ENCODE assay signal across 14 cellular contexts in genomic region chr1:30511106-30511505, GRCh38.
DNase-seq lines count a peak whose midpoint lies in the region; ATAC-seq and TF ChIP-seq lines count a peak whose summit lies in the region.
"Had no signal": no experiment of that assay in that cellular context is flagged by ENCODE, and none has a peak within 500 bp of the region (broad histone marks: within the 10 kb centered on the region; RNA-seq: fewer than 3 reads in every experiment).

No MANE protein-coding gene starts in this region.

- no peak for ATAC-seq in left cardiac atrium
- no peak for ATAC-seq in GM21423 (IDR thresholded peaks at IDR 0.05; ENCODE audit: unreplicated experiment)
- no peak for ATAC-seq in HG03460 (IDR thresholded peaks at IDR 0.05; ENCODE audit: unreplicated experiment)

- intact Hi-C loops in cardiac septum (cut with DNase I), result no loop called here
- intact Hi-C loops in left cardiac atrium (cut with DNase I), result no loop called here

- no peak overlapping the region for H3K4me3 Mint-ChIP-seq in osteocyte (ENCODE audit: unreplicated experiment)
- H3K4me3 Mint-ChIP-seq: CD8-positive, alpha-beta memory T cell had no signal

- peak; percentile 63 for DNase-seq in cardiac septum (ENCODE audit: low spot score)
- no peak for DNase-seq in left cardiac atrium
- DNase-seq in islet precursor cell, result peak; percentile 25
- DNase-seq in osteocyte (ENCODE audit: extremely low spot score, unreplicated experiment), result peak; percentile 30
- DNase-seq in activated T-cell treated with anti-CD3 and anti-CD28 coated beads, Interleukin-2, amount 50 U/mL, for 1 hour, result no peak
- DNase-seq: 8988T; AML-193; Caco-2; CD8-positive, alpha-beta memory T cell; DND-41; GDM1; IMR-90 had no signal

- TF ChIP-seq CTCF in osteocyte (IDR thresholded peaks at IDR 0.05), result no peak

- no peaks in the 10 kb centered on the region for H3K27me3 Mint-ChIP-seq in osteocyte (ENCODE audit: unreplicated experiment)

- no peaks in the 10 kb centered on the region for H3K9me3 Mint-ChIP-seq in osteocyte (ENCODE audit: unreplicated experiment)

- no peak overlapping the region for H3K27ac Mint-ChIP-seq in osteocyte (ENCODE audit: unreplicated experiment)
- H3K27ac Mint-ChIP-seq: CD8-positive, alpha-beta memory T cell had no signal

- no peaks in the 10 kb centered on the region for H3K4me1 Mint-ChIP-seq in osteocyte (ENCODE audit: unreplicated experiment)
- H3K4me1 Mint-ChIP-seq: CD8-positive, alpha-beta memory T cell had no signal

- no peaks in the 10 kb centered on the region for H3K36me3 Mint-ChIP-seq in osteocyte (ENCODE audit: unreplicated experiment)
- H3K36me3 Mint-ChIP-seq: CD8-positive, alpha-beta memory T cell had no signal

Comparison
In these comparisons a context has a peak if more than half of its experiments do, and no peak if none do; other contexts are left out.
1. DNase-seq: peak in cardiac septum (single experiment), islet precursor cell (single experiment) and osteocyte (single experiment); none in left cardiac atrium (single experiment) and activated T-cell treated with anti-CD3 and anti-CD28 coated beads, Interleukin-2, amount 50 U/mL, for 1 hour (single experiment).